8 cellular contexts compared by ENCODE assay signal in the genomic region with DNA sequence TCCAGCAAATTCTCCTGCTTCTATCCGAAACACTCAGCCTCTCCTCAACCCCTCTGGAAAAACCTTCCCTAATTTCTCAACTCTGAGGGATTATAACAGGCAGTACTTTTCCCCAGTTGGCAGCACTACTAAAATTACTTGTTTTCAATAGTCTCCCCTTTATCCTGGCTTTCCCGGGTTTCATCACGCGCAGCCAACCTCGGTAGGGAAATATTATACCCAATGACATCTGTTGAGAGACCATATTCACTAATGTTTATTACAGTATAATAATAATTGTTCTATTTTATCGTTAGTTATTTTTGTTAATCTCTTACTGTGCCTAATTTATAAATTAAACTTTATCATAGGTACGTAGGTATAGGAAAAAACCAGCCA. TPM values are rescaled to one million over a fixed set of nuclear protein-coding genes. Genes with fewer than 3 reads are reported as not detected.
DNase-seq lines count a peak whose midpoint lies in the region; ATAC-seq, FAIRE-seq and TF ChIP-seq lines count a peak whose summit lies in the region.

No MANE protein-coding gene starts in this region.

- intact Hi-C loops in posterior cingulate gyrus (cut with DNase I) = loop anchor here (2.0 kb wide), 1 partner anchor 99 kb away; a partner anchor contains a TSS

- H3K79me1 ChIP-seq in H1 (ENCODE audit: low read depth, low read length) = peaks cover 3% of the 10 kb centered on the region; the same call in 1 of the 2 replicates

- H3K27me3 Mint-ChIP-seq in natural killer cell treated with Interleukin-12 subunit alpha and Interleukin-12 subunit beta and Interleukin-15 and Interleukin-18, amount 100 ng/mL, for 72 hours = peaks cover 0 to 4% of the 10 kb centered on the region in 2 donors

- peaks cover 0 to 6% (median 0%) of the 10 kb centered on the region in 4 experiments; a peak in 1 of 8 replicates for H3K36me3 ChIP-seq in H1 (ENCODE audit: control insufficient read depth in 2 of 4, insufficient read depth in 4 of 4, low read length in 3 of 4)

- H3K14ac ChIP-seq in H1 (ENCODE audit: insufficient read length) = no peak overlapping the region

- no peak overlapping the region for H2BK20ac ChIP-seq in H1 (ENCODE audit: low read length)

- peak overlapping the region; percentile 98 for H2AFZ ChIP-seq in H1 (ENCODE audit: low read length)

- peaks cover 0 to 21% of the 10 kb centered on the region in 2 experiments; a peak in 2 of 4 replicates for H3K79me2 ChIP-seq in H1 (ENCODE audit: control insufficient read depth in 1 of 2, insufficient read depth in 2 of 2, low read length in 2 of 2)

- H3K4me1 ChIP-seq in H1 (replicated peaks in 1 of 4; ENCODE audit: control insufficient read depth in 3 of 4, insufficient read depth in 4 of 4, low read length in 3 of 4) = no peaks in the 10 kb centered on the region; a peak in 1 of 7 replicates

- TF ChIP-seq CTCF in GM12864 (IDR thresholded peaks at IDR 0.05; ENCODE audit: low read depth, low read length, missing control alignments) (no peak), H1 (IDR thresholded peaks at IDR 0.05; ENCODE audit: control extremely low read depth in 1 of 3, insufficient read depth in 1 of 3, low read depth in 1 of 3, low read length in 3 of 3) (no peak)

- H3K4me3 Mint-ChIP-seq in natural killer cell treated with Interleukin-12 subunit alpha and Interleukin-12 subunit beta and Interleukin-15 and Interleukin-18, amount 100 ng/mL, for 72 hours = peak overlapping the region; percentile 96

- no peak for FAIRE-seq in H1 (lab: Jason Lieb, UNC)

- peak overlapping the region; percentile 82 to 86 for H3K27ac Mint-ChIP-seq in natural killer cell treated with Interleukin-12 subunit alpha and Interleukin-12 subunit beta and Interleukin-15 and Interleukin-18, amount 100 ng/mL, for 72 hours

- no peak overlapping the region for H2BK12ac ChIP-seq in H1 (ENCODE audit: low read depth, low read length)

- H2BK120ac ChIP-seq in H1 (replicated peaks; ENCODE audit: low read depth, low read length) = no peak overlapping the region

- peaks cover 11% of the 10 kb centered on the region for H3K36me3 Mint-ChIP-seq in natural killer cell treated with Interleukin-12 subunit alpha and Interleukin-12 subunit beta and Interleukin-15 and Interleukin-18, amount 100 ng/mL, for 72 hours

- H3K9me3 Mint-ChIP-seq in natural killer cell treated with Interleukin-12 subunit alpha and Interleukin-12 subunit beta and Interleukin-15 and Interleukin-18, amount 100 ng/mL, for 72 hours = no peaks in the 10 kb centered on the region

- H2BK15ac ChIP-seq in H1 (ENCODE audit: low read length) = no peak overlapping the region

- H4K91ac ChIP-seq in H1 (replicated peaks; ENCODE audit: insufficient read length, low read length) = no peak overlapping the region

- no peak overlapping the region for H4K8ac ChIP-seq in H1 (ENCODE audit: extremely low read depth, insufficient read depth, low read length)

- no peak overlapping the region for H2BK5ac ChIP-seq in H1 (ENCODE audit: low read depth, low read length)

- TF ChIP-seq POLR2A in H1 (IDR thresholded peaks at IDR 0.05; ENCODE audit: control extremely low read depth in 1 of 2, low read depth in 2 of 2, low read length in 2 of 2) = no peak

- no peak for TF ChIP-seq EP300 in H1 (IDR thresholded peaks at IDR 0.05; ENCODE audit: borderline replicate concordance in 1 of 2, low read depth in 2 of 2, low read length in 2 of 2)

- no peak for ATAC-seq in natural killer cell treated with Interleukin-12 subunit alpha and Interleukin-12 subunit beta and Interleukin-15 and Interleukin-18, amount 100 ng/mL, for 72 hours
- ATAC-seq in HG03354 (IDR thresholded peaks at IDR 0.05; ENCODE audit: poor library complexity, severe bottlenecking, unreplicated experiment) = no peak
- no peak for ATAC-seq in GM21717 (IDR thresholded peaks at IDR 0.05; ENCODE audit: unreplicated experiment)

- peaks cover 4% of the 10 kb centered on the region for H3K23me2 ChIP-seq in H1 (ENCODE audit: low read depth, low read length)

- no peak for TF ChIP-seq RAD21 in H1 (IDR thresholded peaks at IDR 0.05 in 1 of 2, conservative IDR thresholded peaks at IDR 0.05 in 1 of 2; ENCODE audit: low read depth in 2 of 2, low read length in 2 of 2)

- H3K4me3 ChIP-seq in GM12864 (ENCODE audit: low read depth, low read length) (peak overlapping the region; percentile 99; the same call in 1 of the 2 replicates), H1 (ENCODE audit: extremely low read depth in 1 of 4, insufficient read depth in 2 of 4, low read depth in 3 of 4, low read length in 4 of 4) (peak overlapping the region; percentile 93 to 99 (median 97); a peak in 7 of 8 replicates)

- H3K4me1 Mint-ChIP-seq in natural killer cell treated with Interleukin-12 subunit alpha and Interleukin-12 subunit beta and Interleukin-15 and Interleukin-18, amount 100 ng/mL, for 72 hours (ENCODE audit: low read depth in 2 of 2) = peaks cover 16 to 27% of the 10 kb centered on the region in 2 donors

- H3K9me3 ChIP-seq in H1 (ENCODE audit: insufficient read depth in 2 of 2, low read depth in 1 of 2, low read length in 1 of 2) = no peaks in the 10 kb centered on the region

- no peak overlapping the region for H3K4ac ChIP-seq in H1 (replicated peaks; ENCODE audit: insufficient read length, low read depth, low read length)

- H3K9ac ChIP-seq in H1 (replicated peaks in 1 of 4; ENCODE audit: extremely low read depth in 1 of 4, low read depth in 3 of 4, low read length in 3 of 4) = peak overlapping the region in 2 of 4 experiments; percentile 27 to 38; a peak in 2 of 7 replicates

- H3K4me2 ChIP-seq in H1 (ENCODE audit: insufficient read depth in 1 of 2, low read depth in 2 of 2, low read length in 2 of 2) = peak overlapping the region; percentile 70 to 84

- H3K27me3 ChIP-seq in H1 (replicated peaks in 1 of 4; ENCODE audit: control insufficient read depth in 3 of 4, extremely low read depth in 1 of 4, insufficient read depth in 3 of 4, low read length in 3 of 4) = no peaks in the 10 kb centered on the region

- 31% methylated on average over 7 of the region's 7 CpGs; no CpG with 5 or more reads in 1 of the 2 experiments for WGBS in H1 (ENCODE audit: extremely low coverage in 1 of 2, insufficient coverage in 1 of 2, insufficient read length in 1 of 2, insufficient replicate concordance in 2 of 2, low coverage in 1 of 2, low lambda C conversion rate in 2 of 2, missing lambda C conversion rate in 1 of 2), 2 experiments

- H3K27ac ChIP-seq in H1 (ENCODE audit: low read depth, low read length) = no peak overlapping the region

- POLR2A ChIA-PET in H1 (lab: Charles Lee; ENCODE audit: partially characterized antibody) = interaction anchor here (0.8 to 2.0 kb wide), 7 partner anchors 9 to 143 kb away, joined by 3 to 12 read pairs (median 4); a partner anchor contains a TSS

- H2AK5ac ChIP-seq in H1 (ENCODE audit: low read depth, low read length) = no peak overlapping the region

- H3K18ac ChIP-seq in H1 (ENCODE audit: extremely low read depth, low read length) = no peak overlapping the region

- no peak overlapping the region for H3K23ac ChIP-seq in H1 (ENCODE audit: insufficient read length)

- H4K5ac ChIP-seq in H1 (ENCODE audit: insufficient read length, low read depth, low read length) = no peak overlapping the region

- H4K20me1 ChIP-seq in H1 (replicated peaks in 1 of 2; ENCODE audit: control insufficient read depth in 1 of 2, insufficient read depth in 2 of 2, low read length in 2 of 2) = no peaks in the 10 kb centered on the region

- DNase-seq in GM12864 (ENCODE audit: low read depth) (no peak), NCI-H146 (lab: John Stamatoyannopoulos, UW) (peak; percentile 58), H1 (ENCODE audit: low read depth in 1 of 2, low spot score in 2 of 2) (no peak), posterior cingulate gyrus (no peak), NCI-H226 (no peak)
- DNase-seq in natural killer cell treated with Interleukin-12 subunit alpha and Interleukin-12 subunit beta and Interleukin-15 and Interleukin-18, amount 100 ng/mL, for 72 hours (ENCODE audit: low spot score) = no peak

- H3K56ac ChIP-seq in H1 (replicated peaks; ENCODE audit: insufficient read length, low read depth, low read length) = no peak overlapping the region

- CTCF ChIA-PET in H1 (lab: Charles Lee; ENCODE audit: partially characterized antibody) = interaction anchor here (0.8 to 2.0 kb wide), 3 partner anchors 20 to 140 kb away, joined by 3 to 5 read pairs (median 4); no protein-coding TSS in a partner anchor

TF ChIP-seq in H1, 55 proteins besides CTCF, POLR2A, EP300 and RAD21 (continues in another document):
- TF ChIP-seq CREB1 (IDR thresholded peaks at IDR 0.05) = no peak
- no peak for TF ChIP-seq SP4 (IDR thresholded peaks at IDR 0.05; ENCODE audit: low read length)
- TF ChIP-seq TEAD4 (IDR thresholded peaks at IDR 0.05; ENCODE audit: low read depth, low read length) = no peak
- no peak for TF ChIP-seq GTF2F1 (IDR thresholded peaks at IDR 0.05; ENCODE audit: borderline replicate concordance, low read depth, low read length)
- TF ChIP-seq CHD2 (IDR thresholded peaks at IDR 0.05; ENCODE audit: low read length) = no peak
- TF ChIP-seq SIN3A (conservative IDR thresholded peaks at IDR 0.05 in 1 of 2, IDR thresholded peaks at IDR 0.05 in 1 of 2; ENCODE audit: low read depth in 1 of 2, low read length in 2 of 2) = no peak
- TF ChIP-seq RNF2 (IDR thresholded peaks at IDR 0.05; ENCODE audit: borderline replicate concordance, low read depth, low read length, missing control alignments, poor library complexity, severe bottlenecking) = no peak
- no peak for TF ChIP-seq RXRA (IDR thresholded peaks at IDR 0.05; ENCODE audit: insufficient read depth, low read depth, low read length)

RNA-seq across cellular contexts. Expression of a gene that starts 0.3 kb away (rescaled TPM):
- 29.3 and 30.5 TPM in 2 replicates for total RNA-seq in H1 (2021; fragmentation: NEBNext Ultra II Directional; extraction: Animal tissue kit (Norgen Biotek cat#: 25700))
- polyA plus RNA-seq in H1 (2011; rRNA removed) = 10.1 and 18.1 TPM in 2 replicates
- polyA plus RNA-seq in H1 (2011; cell fraction: cytosol; rRNA removed) = 17.7 TPM
- 24.2 TPM for polyA plus RNA-seq in H1 (2011; cell fraction: nucleus; rRNA removed)
- polyA plus RNA-seq in H1 (2012, experiment 1 of 2) = 18.1 to 23.5 TPM (median 20.9 TPM) in 4 replicates
- 2.9 TPM for polyA plus RNA-seq in H1 (2012, experiment 2 of 2)
- polyA plus RNA-seq in H1 (2013, experiment 1 of 2) = 22.9 TPM
- 20.5 TPM for polyA plus RNA-seq in H1 (2013, experiment 2 of 2)
- polyA minus RNA-seq in H1 (2011; rRNA and poly(A)+ RNA removed) = 51.1 and 81.0 TPM in 2 replicates
- polyA minus RNA-seq in H1 (2011; cell fraction: cytosol; rRNA and poly(A)+ RNA removed) = 12.4 TPM
- 35.9 TPM for polyA minus RNA-seq in H1 (2011; cell fraction: nucleus; rRNA and poly(A)+ RNA removed)
- total RNA-seq in natural killer cell treated with Interleukin-12 subunit alpha and Interleukin-12 subunit beta and Interleukin-15 and Interleukin-18, amount 100 ng/mL, for 72 hours = 10 to 100 TPM; 46.2 to 58.9 TPM
